8 cellular contexts compared by ENCODE assay signal in the genomic region with DNA sequence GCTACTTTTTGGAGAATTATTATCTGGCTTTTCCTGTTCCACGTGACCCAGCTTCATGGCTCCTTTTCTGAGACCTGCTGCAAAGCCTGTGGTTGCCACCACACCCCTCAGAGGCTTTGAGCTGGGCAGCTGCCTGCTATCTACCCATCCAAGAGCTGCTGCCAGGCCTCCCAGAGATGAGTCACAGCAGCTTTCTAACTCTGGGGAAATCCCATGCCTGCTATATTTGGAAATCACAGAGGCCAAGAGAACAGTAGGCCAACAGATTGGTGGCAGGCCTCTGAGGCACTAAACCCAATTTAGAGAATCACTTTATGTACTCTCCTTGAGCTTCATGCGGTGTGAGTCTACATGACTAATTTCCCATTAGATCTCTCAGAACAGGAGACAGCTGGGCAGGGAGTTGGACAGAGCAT. TPM values are rescaled to one million over a fixed set of nuclear protein-coding genes. Genes with fewer than 3 reads are reported as not detected.
DNase-seq lines count a peak whose midpoint lies in the region; ATAC-seq, FAIRE-seq and TF ChIP-seq lines count a peak whose summit lies in the region.

No MANE protein-coding gene starts in this region.

- H3K4me1 ChIP-seq in SJCRH30 (peaks cover 19% of the 10 kb centered on the region), GM12878 (ENCODE audit: control insufficient read depth, insufficient read depth, low read length) (peaks cover 8% of the 10 kb centered on the region)

- peak; percentile 76 for FAIRE-seq in GM12878 (lab: Jason Lieb, UNC)

- DNase-seq in DMS 273 (lab: John Stamatoyannopoulos, UW; ENCODE audit: unreplicated experiment) (peak; percentile 91), SJCRH30 (peak; percentile 97 to 98), GM12878 (ENCODE audit: low read depth, low spot score) (peak; percentile 89), kidney epithelial cell (ENCODE audit: low read depth) (peak; percentile 95), NCI-H1105 (lab: John Stamatoyannopoulos, UW) (no peak)
- DNase-seq in stimulated activated CD4-positive, alpha-beta T cell treated with anti-CD3 and anti-CD28 coated beads, Interleukin-4, amount 100 ng/mL, for 4 hours, result peak; percentile 9 to 20

- peak; percentile 22; the same call in 1 of the 2 replicates for TF ChIP-seq RAD21 in GM12878 (IDR thresholded peaks at IDR 0.05; ENCODE audit: insufficient read depth, low read depth, low read length)

- CTCF ChIA-PET in GM12878 (lab: Yijun Ruan, JAX), result interaction anchor here (0.7 to 2.5 kb wide), 6 partner anchors 10 to 972 kb away, joined by 3 to 10 read pairs (median 4); no protein-coding TSS in a partner anchor

- RAD21 ChIA-PET in GM12878 (lab: Charles Lee; ENCODE audit: unreplicated experiment), result interaction anchor here (0.9 to 2.2 kb wide), 11 partner anchors 13 to 1067 kb away, joined by 3 to 10 read pairs (median 3); a partner anchor contains a TSS

- H3K27ac ChIP-seq in SJCRH30, result peak overlapping the region; percentile 66
- H3K27ac ChIP-seq in GM12878 (ENCODE audit: control insufficient read depth, insufficient read depth), result peak overlapping the region; percentile 47

- peak overlapping the region; percentile 47 for H3K4me2 ChIP-seq in GM12878 (ENCODE audit: control insufficient read depth, insufficient read depth)

- H3K79me2 ChIP-seq in GM12878 (ENCODE audit: control insufficient read depth, insufficient read depth, low read length), result no peaks in the 10 kb centered on the region

- no peak overlapping the region for H3K9ac ChIP-seq in GM12878 (ENCODE audit: control insufficient read depth, insufficient read depth, low read length)

- in situ Hi-C loops in GM12878 (cut with MboI), result no loop called here

- no peak overlapping the region for H3K4me3 ChIP-seq in SJCRH30
- H3K4me3 ChIP-seq in GM12878, result peak overlapping the region; percentile 40; the same call in 1 of the 2 replicates
- no peak overlapping the region for H3K4me3 ChIP-seq in kidney epithelial cell (ENCODE audit: low read depth, low read length)

- TF ChIP-seq POLR2A in GM12878 (IDR thresholded peaks at IDR 0.05; ENCODE audit: low read depth, low read length), result no peak

- intact Hi-C loops in GM12878 (cut with micrococcal nuclease; ENCODE audit: unreplicated experiment), result loop anchor here (2.0 kb wide), 1 partner anchor 34 kb away; no protein-coding TSS in a partner anchor

- no TSS peak for BruUV-seq in GM12878 (replicated peaks; lab: Mats Ljungman, UMichigan)

- no peaks in the 10 kb centered on the region for H3K27me3 ChIP-seq in SJCRH30
- H3K27me3 ChIP-seq in GM12878 (replicated peaks in 1 of 2; ENCODE audit: control insufficient read depth in 2 of 2, insufficient read depth in 2 of 2, low read length in 1 of 2), result no peaks in the 10 kb centered on the region
- H3K27me3 ChIP-seq in kidney epithelial cell (ENCODE audit: control insufficient read depth, insufficient read depth, low read length), result no peaks in the 10 kb centered on the region

- TF ChIP-seq CTCF in GM12878 (IDR thresholded peaks at IDR 0.05 in 2 of 3, conservative IDR thresholded peaks at IDR 0.05 in 1 of 3; ENCODE audit: control insufficient read depth in 2 of 3, extremely low read depth in 1 of 3, insufficient read depth in 1 of 3, low read depth in 3 of 3, low read length in 3 of 3), result no peak
- TF ChIP-seq CTCF in kidney epithelial cell (IDR thresholded peaks at IDR 0.05; ENCODE audit: insufficient read depth, low read length, poor library complexity, severe bottlenecking), result peak; percentile 1

- 0 out of 4 replicates have a peak, but pooled peaks of 1 of the 2 experiments have one; percentile 41 for TF ChIP-seq EP300 in GM12878 (IDR thresholded peaks at IDR 0.05; ENCODE audit: borderline replicate concordance in 1 of 2, control insufficient read depth in 1 of 2, low read depth in 2 of 2, low read length in 2 of 2)

- 0% methylated on average over 2 of the region's 2 CpGs for WGBS in GM12878 (ENCODE audit: insufficient coverage, insufficient replicate concordance, low lambda C conversion rate, missing lambda C conversion rate)

- H3K9me3 ChIP-seq in SJCRH30 (replicated peaks) (no peaks in the 10 kb centered on the region), GM12878 (replicated peaks; ENCODE audit: control insufficient read depth, insufficient read depth, low read length) (no peaks in the 10 kb centered on the region)

- ATAC-seq in GM19463 (IDR thresholded peaks at IDR 0.05; ENCODE audit: unreplicated experiment) (peak; percentile 98), HG03457 (IDR thresholded peaks at IDR 0.05; ENCODE audit: unreplicated experiment) (peak; percentile 99), GM12878 (peak; percentile 99)

- POLR2A ChIA-PET in GM12878 (lab: Charles Lee), result interaction anchor here (0.8 to 1.5 kb wide), 4 partner anchors 9 to 29 kb away, joined by 4 to 6 read pairs (median 4); no protein-coding TSS in a partner anchor

- peak overlapping the region; percentile 43; the same call in 1 of the 2 replicates for H2AFZ ChIP-seq in GM12878 (ENCODE audit: control insufficient read depth, low read depth, low read length)

- SMC1A ChIA-PET in GM12878 (lab: Charles Lee; ENCODE audit: uncharacterized antibody, unreplicated experiment), result interaction anchor here (1.0 to 2.9 kb wide), 14 partner anchors 10 to 487 kb away, joined by 3 to 18 read pairs (median 4); no protein-coding TSS in a partner anchor

- no peaks in the 10 kb centered on the region for H4K20me1 ChIP-seq in GM12878 (ENCODE audit: control insufficient read depth, insufficient read depth)

- peaks cover 2% of the 10 kb centered on the region; the same call in 1 of the 2 replicates for H3K36me3 ChIP-seq in SJCRH30
- no peaks in the 10 kb centered on the region; a peak in 1 of 4 replicates for H3K36me3 ChIP-seq in GM12878 (ENCODE audit: control insufficient read depth in 2 of 2, insufficient read depth in 2 of 2, low read length in 1 of 2)
- H3K36me3 ChIP-seq in kidney epithelial cell (ENCODE audit: control insufficient read depth, insufficient read depth, low read length), result no peaks in the 10 kb centered on the region

TF ChIP-seq in GM12878, 131 proteins besides CTCF, POLR2A, EP300 and RAD21 (continues in another document):
- TF ChIP-seq MTA2 (IDR thresholded peaks at IDR 0.05; ENCODE audit: low read depth) (peak; percentile 66; the same call in 1 of the 2 replicates), NRF1 (conservative IDR thresholded peaks at IDR 0.05; ENCODE audit: low read depth, low read length) (no peak), FOXM1 (IDR thresholded peaks at IDR 0.05; ENCODE audit: low read depth, low read length) (peak; percentile 92), GATAD2B (conservative IDR thresholded peaks at IDR 0.05; ENCODE audit: low read depth) (peak; percentile 63; the same call in 1 of the 2 replicates), ASH2L (IDR thresholded peaks at IDR 0.05; ENCODE audit: borderline replicate concordance, low read depth) (no peak), MXI1 (IDR thresholded peaks at IDR 0.05; ENCODE audit: low read depth, low read length) (no peak), SUZ12 (IDR thresholded peaks at IDR 0.05; ENCODE audit: unreplicated experiment) (no peak), SREBF1 (IDR thresholded peaks at IDR 0.05; ENCODE audit: low read length) (no peak), ZZZ3 (IDR thresholded peaks at IDR 0.05; ENCODE audit: control insufficient read depth, insufficient read length, low read depth) (no peak), YY1 (IDR thresholded peaks at IDR 0.05; ENCODE audit: low read depth, low read length) (peak; percentile 44; the same call in 1 of the 2 replicates), TCF12 (IDR thresholded peaks at IDR 0.05; ENCODE audit: low read depth, low read length) (peak; percentile 69), EGR1 (IDR thresholded peaks at IDR 0.05; ENCODE audit: borderline replicate concordance in 1 of 2, low read depth in 2 of 2, low read length in 2 of 2) (no peak), ZBED1 (IDR thresholded peaks at IDR 0.05; ENCODE audit: borderline replicate concordance) (peak; percentile 53; the same call in 1 of the 2 replicates), JUNB (IDR thresholded peaks at IDR 0.05) (peak; percentile 85)
- TF ChIP-seq, protein P1, sequence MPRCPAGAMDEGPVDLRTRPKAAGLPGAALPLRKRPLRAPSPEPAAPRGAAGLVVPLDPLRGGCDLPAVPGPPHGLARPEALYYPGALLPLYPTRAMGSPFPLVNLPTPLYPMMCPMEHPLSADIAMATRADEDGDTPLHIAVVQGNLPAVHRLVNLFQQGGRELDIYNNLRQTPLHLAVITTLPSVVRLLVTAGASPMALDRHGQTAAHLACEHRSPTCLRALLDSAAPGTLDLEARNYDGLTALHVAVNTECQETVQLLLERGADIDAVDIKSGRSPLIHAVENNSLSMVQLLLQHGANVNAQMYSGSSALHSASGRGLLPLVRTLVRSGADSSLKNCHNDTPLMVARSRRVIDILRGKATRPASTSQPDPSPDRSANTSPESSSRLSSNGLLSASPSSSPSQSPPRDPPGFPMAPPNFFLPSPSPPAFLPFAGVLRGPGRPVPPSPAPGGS (IDR thresholded peaks at IDR 0.05; ENCODE audit: borderline replicate concordance, insufficient read depth, low read depth, low read length, poor library complexity, severe bottlenecking), result peak; percentile 94

RNA-seq across cellular contexts. Expression of a gene that starts 35.2 kb away (rescaled TPM):
- 52.5 and 55.2 TPM in 2 replicates for total RNA-seq in SJCRH30 (2014; rRNA removed; shearing (Covaris generic))
- 114 and 121 TPM in 2 replicates for total RNA-seq in GM12878 (2013; cell fraction: nucleolus; rRNA removed)
- 51.5 and 55.0 TPM in 2 replicates for total RNA-seq in GM12878 (2014; rRNA removed)
- 53.3 and 55.9 TPM in 2 replicates for total RNA-seq in GM12878 (2014; rRNA removed; fragmentation: Illumina TruSeq; extraction: Trizol)
- total RNA-seq in GM12878 (2021), result 38.6 and 44.1 TPM in 2 replicates
- polyA plus RNA-seq in GM12878 (2011; ENCODE audit: low read depth), result 22.5 TPM
- 42.5 and 45.1 TPM in 2 replicates for polyA plus RNA-seq in GM12878 (2011; rRNA removed)
- polyA plus RNA-seq in GM12878 (2011; cell fraction: cytosol; rRNA removed), result 16.5 and 17.1 TPM in 2 replicates
- 30.0 and 35.1 TPM in 2 replicates for polyA plus RNA-seq in GM12878 (2011; cell fraction: nucleus; rRNA removed)
- 25.6 and 32.4 TPM in 2 replicates for polyA plus RNA-seq in GM12878 (2012)
- 59.6 and 71.2 TPM in 2 replicates for polyA plus RNA-seq in GM12878 (2014; fragmentation: Illumina TruSeq; extraction: Trizol)
- 10 to 100 TPM; 30.5 to 46.3 TPM for polyA plus RNA-seq in GM12878 (2014; fragmentation: Nextera tagmentation; extraction: Ambion mirVana)
- polyA plus RNA-seq in GM12878 (2014; rRNA removed), result 36.6 and 47.0 TPM in 2 replicates
- polyA plus RNA-seq in GM12878 (2016; fragmentation: Nextera tagmentation; extraction: Ambion mirVana), result 10 to 100 TPM; 78.5 to 80.1 TPM
- polyA minus RNA-seq in GM12878 (2011; rRNA and poly(A)+ RNA removed), result 30.1 and 33.0 TPM in 2 replicates
- polyA minus RNA-seq in GM12878 (2011; cell fraction: cytosol; rRNA and poly(A)+ RNA removed), result 8.0 and 9.6 TPM in 2 replicates
- polyA minus RNA-seq in GM12878 (2011; cell fraction: nucleus; rRNA and poly(A)+ RNA removed), result 53.1 and 79.7 TPM in 2 replicates
- total RNA-seq in kidney epithelial cell, result 24.9 and 33.6 TPM in 2 replicates
